Comparison of ENCODE assay signal across 17 cellular contexts in the genomic region with DNA sequence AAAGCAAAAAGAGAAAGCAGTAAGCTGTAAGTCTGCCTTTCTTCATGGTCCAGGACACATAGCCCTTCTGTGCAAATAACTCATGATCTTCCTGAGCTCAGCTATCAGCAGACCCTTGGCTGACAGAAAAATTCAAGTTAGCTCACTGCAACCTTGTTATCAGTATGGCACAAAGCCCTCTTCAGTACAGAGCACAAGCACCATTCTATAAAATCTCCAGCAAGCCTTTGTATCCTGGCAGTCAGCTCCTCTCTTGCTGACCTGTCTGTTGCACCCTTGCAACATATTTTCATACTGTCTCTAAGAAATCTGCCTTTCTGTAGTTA. TPM values are rescaled to one million over a fixed set of nuclear protein-coding genes. Genes with fewer than 3 reads are reported as not detected.
DNase-seq lines count a peak whose midpoint lies in the region; ATAC-seq and TF ChIP-seq lines count a peak whose summit lies in the region.
"Had no signal": no experiment of that assay in that cellular context is flagged by ENCODE, and none has a peak within 500 bp of the region (broad histone marks: within the 10 kb centered on the region; RNA-seq: fewer than 3 reads in every experiment).

No MANE protein-coding gene starts in this region.

- no peaks in the 10 kb centered on the region for H3K9me2 ChIP-seq in GM23338 (ENCODE audit: insufficient read depth)
- no peaks in the 10 kb centered on the region for H3K9me2 ChIP-seq in hepatocyte (replicated peaks; ENCODE audit: insufficient read depth)

- no peaks in the 10 kb centered on the region for H3K27me3 ChIP-seq in CD8-positive, alpha-beta T cell (ENCODE audit: insufficient read depth, low read length)
- no peaks in the 10 kb centered on the region for H3K27me3 ChIP-seq in GM23338 (ENCODE audit: insufficient read depth)
- H3K27me3 ChIP-seq in adipocyte (replicated peaks; ENCODE audit: control insufficient read depth, insufficient read depth, low read length) = no peaks in the 10 kb centered on the region
- H3K27me3 ChIP-seq in hepatocyte = no peaks in the 10 kb centered on the region
- H3K27me3 ChIP-seq: dorsolateral prefrontal cortex, ovary, thyroid gland had no signal

- H4K20me1 ChIP-seq in GM23338 (replicated peaks; ENCODE audit: insufficient read depth) (peaks cover 27% of the 10 kb centered on the region), hepatocyte (ENCODE audit: insufficient read depth, poor library complexity, severe bottlenecking) (peaks cover 71% of the 10 kb centered on the region)

- POLR2A ChIA-PET in CD8-positive, alpha-beta T cell (lab: Charles Lee) = no interaction called here

- H2AFZ ChIP-seq in GM23338 (no peak overlapping the region), hepatocyte (no peak overlapping the region)

- H3K27ac Mint-ChIP-seq in CD8-positive, alpha-beta T cell = peak overlapping the region; percentile 29
- H3K27ac Mint-ChIP-seq in GM23338 = peak overlapping the region; percentile 33; the same call in 1 of the 2 replicates

- peaks cover 75% of the 10 kb centered on the region for H3K4me1 Mint-ChIP-seq in CD8-positive, alpha-beta T cell (ENCODE audit: low read depth)
- H3K4me1 Mint-ChIP-seq in GM23338 = peaks cover 35% of the 10 kb centered on the region

- H3K36me3 Mint-ChIP-seq in CD8-positive, alpha-beta T cell = peaks cover 8% of the 10 kb centered on the region
- H3K36me3 Mint-ChIP-seq in GM23338 (ENCODE audit: low read depth) = peaks cover 14% of the 10 kb centered on the region; the same call in 2 of the 3 replicates

- H3K9ac ChIP-seq in adipocyte (ENCODE audit: low read length) = no peak overlapping the region

- no peak overlapping the region for H3K4me2 ChIP-seq in GM23338
- H3K4me2 ChIP-seq in hepatocyte = peak overlapping the region; percentile 36

- H3K4me3 ChIP-seq in CD8-positive, alpha-beta T cell (ENCODE audit: low read depth, low read length) = no peak overlapping the region
- H3K4me3 ChIP-seq in GM23338 = no peak overlapping the region
- peak overlapping the region; percentile 39 for H3K4me3 ChIP-seq in adipocyte (ENCODE audit: low read length)
- no peak overlapping the region for H3K4me3 ChIP-seq in hepatocyte
- H3K4me3 ChIP-seq: dorsolateral prefrontal cortex, ovary, SK-N-MC, thyroid gland had no signal

- ATAC-seq in CD8-positive, alpha-beta T cell = no peak
- no peak for ATAC-seq in GM23338
- ATAC-seq: HCT116 had no signal

- H3K4me1 ChIP-seq in CD8-positive, alpha-beta T cell (ENCODE audit: insufficient read depth, low read length) = peaks cover 14% of the 10 kb centered on the region
- H3K4me1 ChIP-seq in GM23338 (ENCODE audit: insufficient read depth) (peaks cover 31% of the 10 kb centered on the region), adipocyte (ENCODE audit: control insufficient read depth, insufficient read depth, low read length) (peaks cover 37% of the 10 kb centered on the region), hepatocyte (ENCODE audit: insufficient read depth) (peaks cover 10% of the 10 kb centered on the region)

- H3K27me3 Mint-ChIP-seq in CD8-positive, alpha-beta T cell (ENCODE audit: low read depth) = no peaks in the 10 kb centered on the region
- peaks cover 3% of the 10 kb centered on the region for H3K27me3 Mint-ChIP-seq in GM23338 (ENCODE audit: insufficient read depth, low read depth, poor library complexity)

- H3K9me3 ChIP-seq in CD8-positive, alpha-beta T cell (ENCODE audit: low read length) = no peaks in the 10 kb centered on the region
- H3K9me3 ChIP-seq in adipocyte (ENCODE audit: control insufficient read depth, low read length) (no peaks in the 10 kb centered on the region), hepatocyte (ENCODE audit: low read depth) (no peaks in the 10 kb centered on the region)
- H3K9me3 ChIP-seq: ovary, thyroid gland had no signal

- CTCF ChIA-PET in CD8-positive, alpha-beta T cell (lab: Charles Lee) = no interaction called here

- H3F3A ChIP-seq in GM23338 (replicated peaks; ENCODE audit: low read depth) = no peaks in the 10 kb centered on the region

- DNase-seq in CD8-positive, alpha-beta T cell = no peak
- DNase-seq in GM23338 (ENCODE audit: low spot score) (no peak), adipocyte (ENCODE audit: low read depth) (no peak), hepatocyte (ENCODE audit: low spot score) (no peak), NCI-H2171 (lab: John Stamatoyannopoulos, UW) (no peak), SK-N-DZ (ENCODE audit: low spot score) (no peak), glomerular visceral epithelial cell (ENCODE audit: extremely low spot score) (no peak)
- no peak for DNase-seq in stimulated activated CD4-positive, alpha-beta T cell treated with anti-CD3 and anti-CD28 coated beads, Interleukin-15, amount 100 ng/mL, for 24 hours
- DNase-seq: activated gamma-delta T cell treated with Interleukin-2 at 50 U/mL for 16 hours; dorsolateral prefrontal cortex; NCI-H187; NCI-H510A; ovary; stimulated activated CD4-positive, alpha-beta T cell treated with anti-CD3 and anti-CD28 coated beads, Interleukin-4, amount 100 ng/mL, for 1 hour; thyroid gland had no signal

- H3K79me2 ChIP-seq in GM23338 (replicated peaks; ENCODE audit: insufficient read depth) = peaks cover 100% of the 10 kb centered on the region
- H3K79me2 ChIP-seq in hepatocyte = peaks cover 98% of the 10 kb centered on the region

- H3K36me3 ChIP-seq in CD8-positive, alpha-beta T cell (ENCODE audit: insufficient read depth, low read length) = no peaks in the 10 kb centered on the region
- H3K36me3 ChIP-seq in GM23338 (ENCODE audit: insufficient read depth) = no peaks in the 10 kb centered on the region
- H3K36me3 ChIP-seq in adipocyte (ENCODE audit: control insufficient read depth, insufficient read depth, low read length, severe bottlenecking) = no peaks in the 10 kb centered on the region
- no peaks in the 10 kb centered on the region for H3K36me3 ChIP-seq in hepatocyte (replicated peaks; ENCODE audit: insufficient read depth, low read depth)
- H3K36me3 ChIP-seq: ovary, thyroid gland had no signal

- H3K27ac ChIP-seq in CD8-positive, alpha-beta T cell (ENCODE audit: low read depth, low read length) = no peak overlapping the region
- H3K27ac ChIP-seq in GM23338 (ENCODE audit: low read depth) = no peak overlapping the region
- H3K27ac ChIP-seq in hepatocyte = peak overlapping the region; percentile 18
- H3K27ac ChIP-seq: dorsolateral prefrontal cortex, ovary, SK-N-MC, thyroid gland had no signal

- no peak overlapping the region for H3K4me3 Mint-ChIP-seq in CD8-positive, alpha-beta T cell
- no peak overlapping the region for H3K4me3 Mint-ChIP-seq in GM23338

- intact Hi-C loops in CD8-positive, alpha-beta T cell (cut with DNase I, micrococcal nuclease) = loop anchor here in 1 of 2 experiments (2.0 kb wide), 1 partner anchor 15 kb away; no protein-coding TSS in a partner anchor

- no peak for TF ChIP-seq CTCF in CD8-positive, alpha-beta T cell (IDR thresholded peaks at IDR 0.05)
- TF ChIP-seq CTCF in GM23338 (conservative IDR thresholded peaks at IDR 0.05; ENCODE audit: low read depth in 2 of 2) = no peak
- no peak for TF ChIP-seq CTCF in hepatocyte (IDR thresholded peaks at IDR 0.05; ENCODE audit: poor library complexity)

- no peaks in the 10 kb centered on the region for H3K9me3 Mint-ChIP-seq in CD8-positive, alpha-beta T cell
- no peaks in the 10 kb centered on the region for H3K9me3 Mint-ChIP-seq in GM23338

TF ChIP-seq in GM23338, 12 proteins besides CTCF, POLR2A, EP300 and RAD21 (continues in another document):
- TF ChIP-seq, protein P1, sequence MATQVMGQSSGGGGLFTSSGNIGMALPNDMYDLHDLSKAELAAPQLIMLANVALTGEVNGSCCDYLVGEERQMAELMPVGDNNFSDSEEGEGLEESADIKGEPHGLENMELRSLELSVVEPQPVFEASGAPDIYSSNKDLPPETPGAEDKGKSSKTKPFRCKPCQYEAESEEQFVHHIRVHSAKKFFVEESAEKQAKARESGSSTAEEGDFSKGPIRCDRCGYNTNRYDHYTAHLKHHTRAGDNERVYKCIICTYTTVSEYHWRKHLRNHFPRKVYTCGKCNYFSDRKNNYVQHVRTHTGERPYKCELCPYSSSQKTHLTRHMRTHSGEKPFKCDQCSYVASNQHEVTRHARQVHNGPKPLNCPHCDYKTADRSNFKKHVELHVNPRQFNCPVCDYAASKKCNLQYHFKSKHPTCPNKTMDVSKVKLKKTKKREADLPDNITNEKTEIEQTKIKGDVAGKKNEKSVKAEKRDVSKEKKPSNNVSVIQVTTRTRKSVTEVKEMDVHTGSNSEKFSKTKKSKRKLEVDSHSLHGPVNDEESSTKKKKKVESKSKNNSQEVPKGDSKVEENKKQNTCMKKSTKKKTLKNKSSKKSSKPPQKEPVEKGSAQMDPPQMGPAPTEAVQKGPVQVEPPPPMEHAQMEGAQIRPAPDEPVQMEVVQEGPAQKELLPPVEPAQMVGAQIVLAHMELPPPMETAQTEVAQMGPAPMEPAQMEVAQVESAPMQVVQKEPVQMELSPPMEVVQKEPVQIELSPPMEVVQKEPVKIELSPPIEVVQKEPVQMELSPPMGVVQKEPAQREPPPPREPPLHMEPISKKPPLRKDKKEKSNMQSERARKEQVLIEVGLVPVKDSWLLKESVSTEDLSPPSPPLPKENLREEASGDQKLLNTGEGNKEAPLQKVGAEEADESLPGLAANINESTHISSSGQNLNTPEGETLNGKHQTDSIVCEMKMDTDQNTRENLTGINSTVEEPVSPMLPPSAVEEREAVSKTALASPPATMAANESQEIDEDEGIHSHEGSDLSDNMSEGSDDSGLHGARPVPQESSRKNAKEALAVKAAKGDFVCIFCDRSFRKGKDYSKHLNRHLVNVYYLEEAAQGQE (IDR thresholded peaks at IDR 0.05; ENCODE audit: unreplicated experiment) = no peak
- TF ChIP-seq ETS1 (IDR thresholded peaks at IDR 0.05) = no peak

RNA-seq across cellular contexts. Expression of gene WASL, which starts 29.4 kb away (rescaled TPM):
- total RNA-seq in CD8-positive, alpha-beta T cell = 1 to 10 TPM; 9.4 to 9.9 TPM
- 45.3 and 57.0 TPM in 2 replicates for total RNA-seq in GM23338 (2014; rRNA removed; shearing (Covaris generic))
- 35.6 and 36.4 TPM in 2 replicates for polyA plus RNA-seq in GM23338 (2016; fragmentation: Nextera tagmentation; extraction: Ambion mirVana)
- 41.9 and 48.9 TPM in 2 replicates for total RNA-seq in hepatocyte
- polyA plus RNA-seq in hepatocyte = 29.0 and 36.8 TPM in 2 replicates
- polyA plus RNA-seq in SK-N-DZ (2014; cell fraction: cytosol; rRNA removed) = 16.2 and 19.5 TPM in 2 replicates
- polyA plus RNA-seq in SK-N-DZ (2014; cell fraction: nucleus; rRNA removed) = 7.9 and 10.3 TPM in 2 replicates
